2 cellular contexts compared by ENCODE assay signal in the genomic region with DNA sequence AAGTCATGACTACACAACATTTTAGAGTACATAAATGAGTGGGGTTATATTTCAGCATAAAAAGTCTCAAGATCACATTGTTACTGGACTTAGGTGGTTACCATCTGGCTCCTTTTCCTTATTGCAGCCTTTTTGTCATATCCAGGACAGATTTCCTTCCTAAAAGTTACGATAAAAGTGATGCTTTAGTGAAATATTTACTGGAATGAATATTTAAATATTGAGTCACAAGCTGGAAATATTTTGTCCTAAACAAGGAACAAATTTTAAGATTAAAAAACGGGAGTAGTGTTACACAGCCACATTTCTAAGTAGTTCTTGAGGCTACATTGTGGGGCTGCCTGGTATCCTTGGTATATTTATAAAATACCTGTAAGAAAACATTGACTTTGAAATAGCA.
TF ChIP-seq lines count a peak whose summit lies in the region.

No MANE protein-coding gene starts in this region.

TF ChIP-seq in SK-N-SH treated with all-trans-retinoic acid at 6 μM for 48 hours, 23 proteins besides CTCF, POLR2A, EP300 and RAD21 (continued from another document):
- TF ChIP-seq, protein P1, sequence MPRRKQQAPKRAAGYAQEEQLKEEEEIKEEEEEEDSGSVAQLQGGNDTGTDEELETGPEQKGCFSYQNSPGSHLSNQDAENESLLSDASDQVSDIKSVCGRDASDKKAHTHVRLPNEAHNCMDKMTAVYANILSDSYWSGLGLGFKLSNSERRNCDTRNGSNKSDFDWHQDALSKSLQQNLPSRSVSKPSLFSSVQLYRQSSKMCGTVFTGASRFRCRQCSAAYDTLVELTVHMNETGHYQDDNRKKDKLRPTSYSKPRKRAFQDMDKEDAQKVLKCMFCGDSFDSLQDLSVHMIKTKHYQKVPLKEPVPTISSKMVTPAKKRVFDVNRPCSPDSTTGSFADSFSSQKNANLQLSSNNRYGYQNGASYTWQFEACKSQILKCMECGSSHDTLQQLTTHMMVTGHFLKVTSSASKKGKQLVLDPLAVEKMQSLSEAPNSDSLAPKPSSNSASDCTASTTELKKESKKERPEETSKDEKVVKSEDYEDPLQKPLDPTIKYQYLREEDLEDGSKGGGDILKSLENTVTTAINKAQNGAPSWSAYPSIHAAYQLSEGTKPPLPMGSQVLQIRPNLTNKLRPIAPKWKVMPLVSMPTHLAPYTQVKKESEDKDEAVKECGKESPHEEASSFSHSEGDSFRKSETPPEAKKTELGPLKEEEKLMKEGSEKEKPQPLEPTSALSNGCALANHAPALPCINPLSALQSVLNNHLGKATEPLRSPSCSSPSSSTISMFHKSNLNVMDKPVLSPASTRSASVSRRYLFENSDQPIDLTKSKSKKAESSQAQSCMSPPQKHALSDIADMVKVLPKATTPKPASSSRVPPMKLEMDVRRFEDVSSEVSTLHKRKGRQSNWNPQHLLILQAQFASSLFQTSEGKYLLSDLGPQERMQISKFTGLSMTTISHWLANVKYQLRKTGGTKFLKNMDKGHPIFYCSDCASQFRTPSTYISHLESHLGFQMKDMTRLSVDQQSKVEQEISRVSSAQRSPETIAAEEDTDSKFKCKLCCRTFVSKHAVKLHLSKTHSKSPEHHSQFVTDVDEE (CRISPR knock-in tag; IDR thresholded peaks at IDR 0.05), result no peak
- TF ChIP-seq CSDC2 (CRISPR knock-in tag; IDR thresholded peaks at IDR 0.05) (no peak), BACH2 (CRISPR knock-in tag; IDR thresholded peaks at IDR 0.05; ENCODE audit: borderline replicate concordance) (no peak), CSRNP3 (CRISPR knock-in tag; IDR thresholded peaks at IDR 0.05) (no peak), OSR1 (CRISPR knock-in tag; IDR thresholded peaks at IDR 0.05) (no peak), TOX (CRISPR knock-in tag; IDR thresholded peaks at IDR 0.05; ENCODE audit: borderline replicate concordance) (no peak), TCF4 (CRISPR knock-in tag; IDR thresholded peaks at IDR 0.05; ENCODE audit: borderline replicate concordance) (no peak), SNAI2 (CRISPR knock-in tag; IDR thresholded peaks at IDR 0.05) (no peak), ZFP3 (CRISPR knock-in tag; IDR thresholded peaks at IDR 0.05) (no peak), GLIS3 (CRISPR knock-in tag; IDR thresholded peaks at IDR 0.05) (no peak), ZNF70 (CRISPR knock-in tag; IDR thresholded peaks at IDR 0.05) (no peak), ESRRG (CRISPR knock-in tag; IDR thresholded peaks at IDR 0.05) (no peak), ZNF8 (CRISPR knock-in tag; IDR thresholded peaks at IDR 0.05) (no peak)
- TF ChIP-seq, protein P2, sequence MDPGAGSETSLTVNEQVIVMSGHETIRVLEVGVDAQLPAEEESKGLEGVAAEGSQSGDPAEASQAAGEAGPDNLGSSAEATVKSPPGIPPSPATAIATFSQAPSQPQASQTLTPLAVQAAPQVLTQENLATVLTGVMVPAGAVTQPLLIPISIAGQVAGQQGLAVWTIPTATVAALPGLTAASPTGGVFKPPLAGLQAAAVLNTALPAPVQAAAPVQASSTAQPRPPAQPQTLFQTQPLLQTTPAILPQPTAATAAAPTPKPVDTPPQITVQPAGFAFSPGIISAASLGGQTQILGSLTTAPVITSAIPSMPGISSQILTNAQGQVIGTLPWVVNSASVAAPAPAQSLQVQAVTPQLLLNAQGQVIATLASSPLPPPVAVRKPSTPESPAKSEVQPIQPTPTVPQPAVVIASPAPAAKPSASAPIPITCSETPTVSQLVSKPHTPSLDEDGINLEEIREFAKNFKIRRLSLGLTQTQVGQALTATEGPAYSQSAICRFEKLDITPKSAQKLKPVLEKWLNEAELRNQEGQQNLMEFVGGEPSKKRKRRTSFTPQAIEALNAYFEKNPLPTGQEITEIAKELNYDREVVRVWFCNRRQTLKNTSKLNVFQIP (CRISPR knock-in tag; IDR thresholded peaks at IDR 0.05; ENCODE audit: borderline replicate concordance, low read depth), result no peak

TF ChIP-seq in SK-N-SH, 30 proteins besides CTCF, POLR2A, EP300 and RAD21 (continued from another document):
- TF ChIP-seq CHD2 (IDR thresholded peaks at IDR 0.05; ENCODE audit: low read length, partially characterized antibody) (no peak), TCF12 (IDR thresholded peaks at IDR 0.05) (no peak), USF2 (IDR thresholded peaks at IDR 0.05; ENCODE audit: borderline replicate concordance, low read depth, low read length) (no peak), POLR2AphosphoS5 (IDR thresholded peaks at IDR 0.05; ENCODE audit: low read depth, low read length) (no peak), FOXM1 (IDR thresholded peaks at IDR 0.05; ENCODE audit: low read depth) (no peak), RXRA (IDR thresholded peaks at IDR 0.05; ENCODE audit: borderline replicate concordance, low read depth) (no peak)
- TF ChIP-seq, protein P3, sequence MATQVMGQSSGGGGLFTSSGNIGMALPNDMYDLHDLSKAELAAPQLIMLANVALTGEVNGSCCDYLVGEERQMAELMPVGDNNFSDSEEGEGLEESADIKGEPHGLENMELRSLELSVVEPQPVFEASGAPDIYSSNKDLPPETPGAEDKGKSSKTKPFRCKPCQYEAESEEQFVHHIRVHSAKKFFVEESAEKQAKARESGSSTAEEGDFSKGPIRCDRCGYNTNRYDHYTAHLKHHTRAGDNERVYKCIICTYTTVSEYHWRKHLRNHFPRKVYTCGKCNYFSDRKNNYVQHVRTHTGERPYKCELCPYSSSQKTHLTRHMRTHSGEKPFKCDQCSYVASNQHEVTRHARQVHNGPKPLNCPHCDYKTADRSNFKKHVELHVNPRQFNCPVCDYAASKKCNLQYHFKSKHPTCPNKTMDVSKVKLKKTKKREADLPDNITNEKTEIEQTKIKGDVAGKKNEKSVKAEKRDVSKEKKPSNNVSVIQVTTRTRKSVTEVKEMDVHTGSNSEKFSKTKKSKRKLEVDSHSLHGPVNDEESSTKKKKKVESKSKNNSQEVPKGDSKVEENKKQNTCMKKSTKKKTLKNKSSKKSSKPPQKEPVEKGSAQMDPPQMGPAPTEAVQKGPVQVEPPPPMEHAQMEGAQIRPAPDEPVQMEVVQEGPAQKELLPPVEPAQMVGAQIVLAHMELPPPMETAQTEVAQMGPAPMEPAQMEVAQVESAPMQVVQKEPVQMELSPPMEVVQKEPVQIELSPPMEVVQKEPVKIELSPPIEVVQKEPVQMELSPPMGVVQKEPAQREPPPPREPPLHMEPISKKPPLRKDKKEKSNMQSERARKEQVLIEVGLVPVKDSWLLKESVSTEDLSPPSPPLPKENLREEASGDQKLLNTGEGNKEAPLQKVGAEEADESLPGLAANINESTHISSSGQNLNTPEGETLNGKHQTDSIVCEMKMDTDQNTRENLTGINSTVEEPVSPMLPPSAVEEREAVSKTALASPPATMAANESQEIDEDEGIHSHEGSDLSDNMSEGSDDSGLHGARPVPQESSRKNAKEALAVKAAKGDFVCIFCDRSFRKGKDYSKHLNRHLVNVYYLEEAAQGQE (IDR thresholded peaks at IDR 0.05; ENCODE audit: low read depth, low read length), result no peak
